ENCODE assay signal across 13 cellular contexts in genomic region chr12:31519525-31519924, GRCh38.
DNase-seq lines count a peak whose midpoint lies in the region; ATAC-seq, FAIRE-seq and TF ChIP-seq lines count a peak whose summit lies in the region.
"Had no signal": no experiment of that assay in that cellular context is flagged by ENCODE, and none has a peak within 500 bp of the region (broad histone marks: within the 10 kb centered on the region; RNA-seq: fewer than 3 reads in every experiment).

No MANE protein-coding gene starts in this region.

- H3K4me3 ChIP-seq in GM23248 (peak overlapping the region; percentile 42), PC-3 (ENCODE audit: low read length) (peak overlapping the region; percentile 16; the same call in 1 of the 2 replicates), endothelial cell of umbilical vein (replicated peaks in 1 of 3; ENCODE audit: insufficient read depth in 1 of 3, low read depth in 1 of 3, low read length in 3 of 3) (no peak overlapping the region), osteoblast (ENCODE audit: insufficient read depth, low read length) (no peak overlapping the region), MG63 (no peak overlapping the region)
- H3K4me3 ChIP-seq: colonic mucosa, esophagus squamous epithelium, lower lobe of right lung, stomach had no signal

- CTCF ChIA-PET in PC-3 (lab: Charles Lee), result no interaction called here
- CTCF ChIA-PET in endothelial cell of umbilical vein (lab: Charles Lee), result interaction anchor here (1.0 to 2.1 kb wide), 4 partner anchors 16 to 116 kb away, joined by 5 to 12 read pairs (median 6); no protein-coding TSS in a partner anchor

- H2AFZ ChIP-seq in GM23248 (peak overlapping the region; percentile 27; the same call in 1 of the 2 replicates), PC-3 (ENCODE audit: low read length) (0 out of 2 replicates have a peak overlapping the region, but pooled peaks have one; percentile 2), endothelial cell of umbilical vein (ENCODE audit: low read depth, low read length) (no peak overlapping the region), osteoblast (ENCODE audit: low read length) (no peak overlapping the region)

- H3K27ac ChIP-seq in GM23248, result peak overlapping the region; percentile 97
- peak overlapping the region; percentile 98 for H3K27ac ChIP-seq in PC-3 (ENCODE audit: low read length)
- peak overlapping the region; percentile 97 for H3K27ac ChIP-seq in endothelial cell of umbilical vein (ENCODE audit: insufficient read depth, low read depth, low read length)
- H3K27ac ChIP-seq in osteoblast (ENCODE audit: low read depth, low read length), result peak overlapping the region; percentile 97
- H3K27ac ChIP-seq: colonic mucosa, lower lobe of right lung, stomach had no signal

- H3K4me2 ChIP-seq in GM23248 (ENCODE audit: unreplicated experiment) (peak overlapping the region; percentile 66), PC-3 (ENCODE audit: low read length) (peak overlapping the region; percentile 73), endothelial cell of umbilical vein (ENCODE audit: insufficient read depth, low read length) (peak overlapping the region; percentile 60), osteoblast (ENCODE audit: insufficient read depth, low read length) (peak overlapping the region; percentile 58)

- peaks cover 44% of the 10 kb centered on the region for H3K4me1 ChIP-seq in GM23248 (ENCODE audit: insufficient read depth)
- peaks cover 47% of the 10 kb centered on the region for H3K4me1 ChIP-seq in PC-3 (ENCODE audit: insufficient read depth, low read length)
- peaks cover 41% of the 10 kb centered on the region for H3K4me1 ChIP-seq in endothelial cell of umbilical vein (ENCODE audit: control insufficient read depth, extremely low read depth, insufficient read depth, low read length)
- H3K4me1 ChIP-seq in osteoblast (ENCODE audit: insufficient read depth, low read length), result peaks cover 42% of the 10 kb centered on the region

- intact Hi-C loops in PC-3 (cut with micrococcal nuclease), result loop anchor here (2.0 to 10.0 kb wide), 2 partner anchors 47 to 95 kb away; no protein-coding TSS in a partner anchor
- intact Hi-C loops in endothelial cell of umbilical vein (cut with micrococcal nuclease), result loop anchor here (1.0 kb wide), 1 partner anchor 12 kb away; no protein-coding TSS in a partner anchor

- peak; percentile 30 for DNase-seq in GM23248
- DNase-seq in PC-3, result no peak
- no peak for DNase-seq in endothelial cell of umbilical vein (ENCODE audit: low read depth, low spot score)
- DNase-seq in osteoblast (ENCODE audit: insufficient read length, low spot score, missing footprints), result no peak
- DNase-seq in MG63, result no peak
- no peak for DNase-seq in COR-L47 (lab: John Stamatoyannopoulos, UW)
- no peak for DNase-seq in activated CD4-positive, CD25-positive, alpha-beta regulatory T cell treated with anti-CD3 and anti-CD28 coated beads, Interleukin-2, amount 50 U/mL, for 72 hours
- DNase-seq: activated CD4-positive, alpha-beta T cell treated with anti-CD3 and anti-CD28 coated beads, Interleukin-2, amount 50 U/mL, for 48 hours; colonic mucosa; esophagus squamous epithelium; lower lobe of right lung; stomach had no signal

- H3K79me2 ChIP-seq in GM23248 (ENCODE audit: insufficient read depth) (peaks cover 79% of the 10 kb centered on the region), PC-3 (ENCODE audit: low read length) (peaks cover 13% of the 10 kb centered on the region; the same call in 1 of the 2 replicates), endothelial cell of umbilical vein (ENCODE audit: control insufficient read depth, insufficient read depth, low read length) (peaks cover 17% of the 10 kb centered on the region), osteoblast (ENCODE audit: insufficient read depth, low read length) (peaks cover 50% of the 10 kb centered on the region)

- FAIRE-seq in endothelial cell of umbilical vein (lab: Jason Lieb, UNC), result no peak

- BruUV-seq in PC-3 (replicated peaks; lab: Mats Ljungman, UMichigan) (no TSS peak), endothelial cell of umbilical vein (replicated peaks; lab: Mats Ljungman, UMichigan) (no TSS peak)

- TF ChIP-seq CTCF in PC-3 (conservative IDR thresholded peaks at IDR 0.05; ENCODE audit: low read depth, low read length), result no peak
- TF ChIP-seq CTCF in endothelial cell of umbilical vein (IDR thresholded peaks at IDR 0.05; ENCODE audit: extremely low read depth in 1 of 2, insufficient read depth in 1 of 2, low read depth in 1 of 2, low read length in 2 of 2), result no peak
- no peak for TF ChIP-seq CTCF in osteoblast (IDR thresholded peaks at IDR 0.05; ENCODE audit: extremely low read depth, low read depth, low read length)

- H3K36me3 ChIP-seq in GM23248 (ENCODE audit: low read depth) (no peaks in the 10 kb centered on the region), PC-3 (ENCODE audit: low read depth, low read length) (no peaks in the 10 kb centered on the region), endothelial cell of umbilical vein (ENCODE audit: control insufficient read depth in 2 of 2, extremely low read depth in 1 of 2, insufficient read depth in 2 of 2, low read length in 2 of 2) (no peaks in the 10 kb centered on the region), osteoblast (ENCODE audit: insufficient read depth, low read length) (no peaks in the 10 kb centered on the region), MG63 (no peaks in the 10 kb centered on the region)
- H3K36me3 ChIP-seq: colonic mucosa, esophagus squamous epithelium, lower lobe of right lung, stomach had no signal

- H3K9ac ChIP-seq in GM23248, result peak overlapping the region; percentile 78
- H3K9ac ChIP-seq in PC-3 (ENCODE audit: low read length), result peak overlapping the region; percentile 80
- peak overlapping the region; percentile 77 for H3K9ac ChIP-seq in endothelial cell of umbilical vein (replicated peaks; ENCODE audit: extremely low read depth, insufficient read depth, low read length)

- dilution Hi-C loops in endothelial cell of umbilical vein (cut with MboI; ENCODE audit: extremely low pct_ligation_motif_present, low sequenced_read_pairs), result no loop called here

- H3K9me2 ChIP-seq in GM23248 (ENCODE audit: insufficient read depth), result no peaks in the 10 kb centered on the region
- H3K9me2 ChIP-seq in PC-3 (replicated peaks; ENCODE audit: low read length), result no peaks in the 10 kb centered on the region

- no peaks in the 10 kb centered on the region for H4K20me1 ChIP-seq in GM23248 (ENCODE audit: insufficient read depth)
- H4K20me1 ChIP-seq in PC-3 (ENCODE audit: low read length), result no peaks in the 10 kb centered on the region
- H4K20me1 ChIP-seq in endothelial cell of umbilical vein (replicated peaks; ENCODE audit: control insufficient read depth, extremely low read depth, insufficient read depth, low read length), result no peaks in the 10 kb centered on the region
- H4K20me1 ChIP-seq in osteoblast (ENCODE audit: insufficient read depth, low read length), result no peaks in the 10 kb centered on the region

- ATAC-seq in PC-3 (no peak), HG03045 (IDR thresholded peaks at IDR 0.05; ENCODE audit: unreplicated experiment) (no peak)

- H3F3A ChIP-seq in GM23248 (ENCODE audit: insufficient read depth) (peaks cover 38% of the 10 kb centered on the region), PC-3 (ENCODE audit: low read length, unreplicated experiment) (peaks cover 6% of the 10 kb centered on the region)

- in situ Hi-C loops in GM23248 (cut with MboI), result no loop called here

- TF ChIP-seq POLR2A in endothelial cell of umbilical vein (IDR thresholded peaks at IDR 0.05; ENCODE audit: low read depth, low read length), result no peak

- H3K9me3 ChIP-seq in GM23248 (ENCODE audit: low read depth), result no peaks in the 10 kb centered on the region
- no peaks in the 10 kb centered on the region for H3K9me3 ChIP-seq in PC-3 (ENCODE audit: low read length)
- H3K9me3 ChIP-seq in endothelial cell of umbilical vein (replicated peaks; ENCODE audit: control insufficient read depth, insufficient read depth, low read length), result no peaks in the 10 kb centered on the region
- H3K9me3 ChIP-seq in osteoblast (ENCODE audit: low read depth, low read length), result no peaks in the 10 kb centered on the region
- H3K9me3 ChIP-seq in MG63, result no peaks in the 10 kb centered on the region
- H3K9me3 ChIP-seq: colonic mucosa, esophagus squamous epithelium, lower lobe of right lung, stomach had no signal

- POLR2A ChIA-PET in PC-3 (lab: Charles Lee; ENCODE audit: unreplicated experiment), result no interaction called here
- POLR2A ChIA-PET in endothelial cell of umbilical vein (lab: Charles Lee), result interaction anchor here (1.1 kb wide), 1 partner anchor 82 kb away, joined by 3 read pairs; no protein-coding TSS in a partner anchor

- no peaks in the 10 kb centered on the region for H3K9me1 ChIP-seq in endothelial cell of umbilical vein (replicated peaks; ENCODE audit: control insufficient read depth, extremely low read depth, insufficient read depth, low read length)

- H3K27me3 ChIP-seq in GM23248 (replicated peaks; ENCODE audit: insufficient read depth) (no peaks in the 10 kb centered on the region), PC-3 (ENCODE audit: low read length) (no peaks in the 10 kb centered on the region), endothelial cell of umbilical vein (ENCODE audit: control insufficient read depth in 2 of 2, insufficient read depth in 2 of 2, low read length in 2 of 2) (no peaks in the 10 kb centered on the region), osteoblast (ENCODE audit: insufficient read depth, low read length) (no peaks in the 10 kb centered on the region), MG63 (no peaks in the 10 kb centered on the region)
- H3K27me3 ChIP-seq: colonic mucosa, esophagus squamous epithelium, stomach had no signal

TF ChIP-seq in endothelial cell of umbilical vein, 7 proteins besides CTCF, POLR2A, EP300 and RAD21:
- TF ChIP-seq GATA2 (IDR thresholded peaks at IDR 0.05; ENCODE audit: insufficient read depth, insufficient read length, low read depth, low read length) (no peak), JUN (IDR thresholded peaks at IDR 0.05; ENCODE audit: borderline replicate concordance, insufficient read depth, insufficient read length, low read depth) (no peak), POLR2AphosphoS5 (IDR thresholded peaks at IDR 0.05; ENCODE audit: insufficient read depth, low read depth, low read length) (no peak), FOS (IDR thresholded peaks at IDR 0.05; ENCODE audit: borderline replicate concordance, insufficient read depth, low read length) (no peak), MYC (IDR thresholded peaks at IDR 0.05; ENCODE audit: low read depth, low read length) (no peak), EZH2 (IDR thresholded peaks at IDR 0.05; ENCODE audit: borderline replicate concordance, low read depth, low read length, severe bottlenecking) (no peak)
- TF ChIP-seq, protein P1, sequence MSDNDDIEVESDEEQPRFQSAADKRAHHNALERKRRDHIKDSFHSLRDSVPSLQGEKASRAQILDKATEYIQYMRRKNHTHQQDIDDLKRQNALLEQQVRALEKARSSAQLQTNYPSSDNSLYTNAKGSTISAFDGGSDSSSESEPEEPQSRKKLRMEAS (IDR thresholded peaks at IDR 0.05; ENCODE audit: insufficient read depth, insufficient read length), result no peak
TF ChIP-seq in endothelial cell of umbilical vein: peak in this region for 0.

Comparison
In these comparisons a context has a peak if more than half of its experiments do, and no peak if none do; other contexts are left out.
1. H2AFZ ChIP-seq: peak in GM23248 (single experiment) and PC-3 (single experiment); none in endothelial cell of umbilical vein (single experiment) and osteoblast (single experiment).
2. H3K4me3 ChIP-seq: peak in GM23248 (single experiment) and PC-3 (single experiment); none in endothelial cell of umbilical vein (0 of 3), osteoblast (single experiment) and MG63 (single experiment).
3. Peak in every context shown above with its lines, with median percentiles within 50 percentile points of each other: H3K27ac ChIP-seq, H3K4me2 ChIP-seq and H3K9ac ChIP-seq.